In the genomic region with DNA sequence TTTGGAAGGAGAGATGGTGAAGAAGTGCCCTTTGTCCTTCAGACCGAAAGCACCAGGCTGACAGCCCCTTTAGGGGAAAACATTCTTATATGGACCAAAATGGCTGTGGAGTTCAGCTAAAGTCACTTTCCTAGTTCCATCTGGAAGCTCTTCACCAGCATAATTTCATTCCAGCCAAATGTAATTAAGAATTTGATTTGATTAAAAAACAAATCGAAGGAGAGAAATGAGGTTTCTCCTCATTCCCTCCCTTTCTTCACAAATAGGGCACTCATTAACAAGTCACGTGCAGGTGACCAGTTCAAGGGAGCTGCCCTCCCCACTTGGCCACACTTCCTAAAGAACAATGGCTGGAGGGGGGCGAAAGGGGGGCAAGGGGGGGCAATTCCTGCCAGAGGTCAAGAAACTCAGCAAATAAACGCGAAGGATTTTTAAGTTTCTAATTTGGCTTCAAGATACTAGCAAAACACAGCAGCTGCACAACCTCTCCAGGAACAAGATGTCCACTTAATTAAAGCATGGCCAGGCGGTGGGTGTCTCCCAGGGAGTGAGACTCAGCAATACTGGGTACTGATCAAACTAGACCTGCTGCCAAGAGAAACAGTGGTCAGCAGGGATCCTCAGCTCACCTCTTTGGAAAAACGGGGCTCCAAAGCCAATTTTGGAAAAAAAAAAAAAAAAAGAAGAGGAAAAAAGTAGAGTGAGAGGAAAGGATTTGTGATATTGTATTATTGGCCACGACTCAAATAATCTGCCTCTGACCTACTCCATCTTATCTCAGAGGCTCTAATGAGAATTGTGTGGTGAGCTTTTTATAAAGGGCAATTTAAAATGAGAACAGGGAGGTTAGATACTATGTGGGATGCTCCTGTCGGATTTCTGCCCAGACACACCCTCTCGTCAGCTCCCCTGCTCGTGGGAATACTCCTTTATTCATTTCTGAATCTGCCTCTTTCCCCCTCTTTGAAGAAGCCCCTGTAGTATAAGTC, we compare ENCODE assay signal across 2 cellular contexts.
TF ChIP-seq lines count a peak whose summit lies in the region.

No MANE protein-coding gene starts in this region.

TF ChIP-seq in SK-N-SH treated with all-trans-retinoic acid at 6 μM for 48 hours, 23 proteins besides CTCF, POLR2A, EP300 and RAD21 (continued from another document):
- TF ChIP-seq, protein P1, sequence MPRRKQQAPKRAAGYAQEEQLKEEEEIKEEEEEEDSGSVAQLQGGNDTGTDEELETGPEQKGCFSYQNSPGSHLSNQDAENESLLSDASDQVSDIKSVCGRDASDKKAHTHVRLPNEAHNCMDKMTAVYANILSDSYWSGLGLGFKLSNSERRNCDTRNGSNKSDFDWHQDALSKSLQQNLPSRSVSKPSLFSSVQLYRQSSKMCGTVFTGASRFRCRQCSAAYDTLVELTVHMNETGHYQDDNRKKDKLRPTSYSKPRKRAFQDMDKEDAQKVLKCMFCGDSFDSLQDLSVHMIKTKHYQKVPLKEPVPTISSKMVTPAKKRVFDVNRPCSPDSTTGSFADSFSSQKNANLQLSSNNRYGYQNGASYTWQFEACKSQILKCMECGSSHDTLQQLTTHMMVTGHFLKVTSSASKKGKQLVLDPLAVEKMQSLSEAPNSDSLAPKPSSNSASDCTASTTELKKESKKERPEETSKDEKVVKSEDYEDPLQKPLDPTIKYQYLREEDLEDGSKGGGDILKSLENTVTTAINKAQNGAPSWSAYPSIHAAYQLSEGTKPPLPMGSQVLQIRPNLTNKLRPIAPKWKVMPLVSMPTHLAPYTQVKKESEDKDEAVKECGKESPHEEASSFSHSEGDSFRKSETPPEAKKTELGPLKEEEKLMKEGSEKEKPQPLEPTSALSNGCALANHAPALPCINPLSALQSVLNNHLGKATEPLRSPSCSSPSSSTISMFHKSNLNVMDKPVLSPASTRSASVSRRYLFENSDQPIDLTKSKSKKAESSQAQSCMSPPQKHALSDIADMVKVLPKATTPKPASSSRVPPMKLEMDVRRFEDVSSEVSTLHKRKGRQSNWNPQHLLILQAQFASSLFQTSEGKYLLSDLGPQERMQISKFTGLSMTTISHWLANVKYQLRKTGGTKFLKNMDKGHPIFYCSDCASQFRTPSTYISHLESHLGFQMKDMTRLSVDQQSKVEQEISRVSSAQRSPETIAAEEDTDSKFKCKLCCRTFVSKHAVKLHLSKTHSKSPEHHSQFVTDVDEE (CRISPR knock-in tag; IDR thresholded peaks at IDR 0.05) = peak; percentile 56
- TF ChIP-seq, protein P2, sequence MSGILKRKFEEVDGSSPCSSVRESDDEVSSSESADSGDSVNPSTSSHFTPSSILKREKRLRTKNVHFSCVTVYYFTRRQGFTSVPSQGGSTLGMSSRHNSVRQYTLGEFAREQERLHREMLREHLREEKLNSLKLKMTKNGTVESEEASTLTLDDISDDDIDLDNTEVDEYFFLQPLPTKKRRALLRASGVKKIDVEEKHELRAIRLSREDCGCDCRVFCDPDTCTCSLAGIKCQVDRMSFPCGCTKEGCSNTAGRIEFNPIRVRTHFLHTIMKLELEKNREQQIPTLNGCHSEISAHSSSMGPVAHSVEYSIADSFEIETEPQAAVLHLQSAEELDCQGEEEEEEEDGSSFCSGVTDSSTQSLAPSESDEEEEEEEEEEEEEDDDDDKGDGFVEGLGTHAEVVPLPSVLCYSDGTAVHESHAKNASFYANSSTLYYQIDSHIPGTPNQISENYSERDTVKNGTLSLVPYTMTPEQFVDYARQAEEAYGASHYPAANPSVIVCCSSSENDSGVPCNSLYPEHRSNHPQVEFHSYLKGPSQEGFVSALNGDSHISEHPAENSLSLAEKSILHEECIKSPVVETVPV (CRISPR knock-in tag; IDR thresholded peaks at IDR 0.05) = 0 out of 2 replicates have a peak, but pooled peaks have one; percentile 42

TF ChIP-seq in WTC11, 78 proteins besides CTCF, POLR2A, EP300 and RAD21 (continued from another document):
- TF ChIP-seq, protein P3, sequence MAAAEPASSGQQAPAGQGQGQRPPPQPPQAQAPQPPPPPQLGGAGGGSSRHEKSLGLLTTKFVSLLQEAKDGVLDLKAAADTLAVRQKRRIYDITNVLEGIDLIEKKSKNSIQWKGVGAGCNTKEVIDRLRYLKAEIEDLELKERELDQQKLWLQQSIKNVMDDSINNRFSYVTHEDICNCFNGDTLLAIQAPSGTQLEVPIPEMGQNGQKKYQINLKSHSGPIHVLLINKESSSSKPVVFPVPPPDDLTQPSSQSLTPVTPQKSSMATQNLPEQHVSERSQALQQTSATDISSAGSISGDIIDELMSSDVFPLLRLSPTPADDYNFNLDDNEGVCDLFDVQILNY (CRISPR knock-in tag; IDR thresholded peaks at IDR 0.05) = no peak
- TF ChIP-seq IRF2 (CRISPR knock-in tag; IDR thresholded peaks at IDR 0.05; ENCODE audit: borderline replicate concordance, low read depth) (no peak), ETV6 (CRISPR knock-in tag; IDR thresholded peaks at IDR 0.05) (no peak), ZNF416 (CRISPR knock-in tag; IDR thresholded peaks at IDR 0.05) (no peak)
- TF ChIP-seq, protein P4, sequence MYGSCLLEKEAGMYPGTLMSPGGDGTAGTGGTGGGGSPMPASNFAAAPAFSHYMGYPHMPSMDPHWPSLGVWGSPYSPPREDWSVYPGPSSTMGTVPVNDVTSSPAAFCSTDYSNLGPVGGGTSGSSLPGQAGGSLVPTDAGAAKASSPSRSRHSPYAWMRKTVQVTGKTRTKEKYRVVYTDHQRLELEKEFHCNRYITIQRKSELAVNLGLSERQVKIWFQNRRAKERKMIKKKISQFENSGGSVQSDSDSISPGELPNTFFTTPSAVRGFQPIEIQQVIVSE (CRISPR knock-in tag; IDR thresholded peaks at IDR 0.05; ENCODE audit: borderline replicate concordance) = no peak
